ENCODE assay signal across 8 cellular contexts in genomic region chr5:80686757-80687156, GRCh38. TPM values are rescaled to one million over a fixed set of nuclear protein-coding genes. Genes with fewer than 3 reads are reported as not detected.
DNase-seq lines count a peak whose midpoint lies in the region; ATAC-seq and TF ChIP-seq lines count a peak whose summit lies in the region.

No MANE protein-coding gene starts in this region.

- H3K4me3 Mint-ChIP-seq in type B pancreatic cell = no peak overlapping the region

- peak; percentile 37 for TF ChIP-seq CTCF in cardiac muscle cell (IDR thresholded peaks at IDR 0.05; ENCODE audit: low read depth, low read length)
- TF ChIP-seq CTCF in foreskin fibroblast (IDR thresholded peaks at IDR 0.05; ENCODE audit: low read depth, low read length) = peak; percentile 4
- TF ChIP-seq CTCF in type B pancreatic cell (conservative IDR thresholded peaks at IDR 0.05) = peak; percentile 76

- no peaks in the 10 kb centered on the region for H3K9me3 Mint-ChIP-seq in type B pancreatic cell

- POLR2A ChIA-PET in HEK293T (lab: Yijun Ruan, JAX) = no interaction called here

- H3K36me3 Mint-ChIP-seq in type B pancreatic cell = peaks cover 22% of the 10 kb centered on the region

- H3K27ac ChIP-seq in cardiac muscle cell = no peak overlapping the region

- H3K27me3 ChIP-seq in cardiac muscle cell = no peaks in the 10 kb centered on the region

- H3K27ac Mint-ChIP-seq in type B pancreatic cell = no peak overlapping the region

- peak in 1 of 2 donors; percentile 31 for DNase-seq in cardiac muscle cell (ENCODE audit: low read depth in 1 of 2, low spot score in 1 of 2)
- DNase-seq in cardiac septum (ENCODE audit: low spot score) = no peak
- peak; percentile 3 for DNase-seq in RPMI7951 (ENCODE audit: low read depth)
- DNase-seq in foreskin fibroblast = peak; percentile 6 to 47
- DNase-seq in type B pancreatic cell (ENCODE audit: extremely low spot score, unreplicated experiment) = no peak
- no peak for DNase-seq in HEK293T (ENCODE audit: extremely low spot score)
- DNase-seq in NCI-H128 (lab: John Stamatoyannopoulos, UW; ENCODE audit: unreplicated experiment) = no peak

- no peaks in the 10 kb centered on the region for H3K4me1 Mint-ChIP-seq in type B pancreatic cell (ENCODE audit: unreplicated experiment)

- H3K27me3 Mint-ChIP-seq in type B pancreatic cell = no peaks in the 10 kb centered on the region

- intact Hi-C loops in cardiac septum (cut with DNase I) = no loop called here

- no peak for ATAC-seq in GM21825 (IDR thresholded peaks at IDR 0.05; ENCODE audit: unreplicated experiment)

- CTCF ChIA-PET in HEK293T (lab: Yijun Ruan, JAX) = interaction anchor here (0.7 to 1.5 kb wide), 2 partner anchors 14 to 28 kb away, joined by 3 read pairs; no protein-coding TSS in a partner anchor

- H3K4me1 ChIP-seq in cardiac muscle cell (ENCODE audit: low read depth) = no peaks in the 10 kb centered on the region

- H3K36me3 ChIP-seq in cardiac muscle cell = no peaks in the 10 kb centered on the region

- H3K4me3 ChIP-seq in cardiac muscle cell (no peak overlapping the region), foreskin fibroblast (ENCODE audit: low read depth in 1 of 2, low read length in 2 of 2) (no peak overlapping the region)

- H3K9me3 ChIP-seq in cardiac muscle cell (ENCODE audit: low read depth) = no peaks in the 10 kb centered on the region

TF ChIP-seq in HEK293T, 16 proteins besides CTCF, POLR2A, EP300 and RAD21:
- TF ChIP-seq ARNT (IDR thresholded peaks at IDR 0.05) (no peak), L3MBTL2 (conservative IDR thresholded peaks at IDR 0.05) (no peak), SP1 (IDR thresholded peaks at IDR 0.05) (no peak), FOXK2 (IDR thresholded peaks at IDR 0.05) (no peak), PKNOX1 (IDR thresholded peaks at IDR 0.05) (no peak), CTBP1 (IDR thresholded peaks at IDR 0.05; ENCODE audit: borderline replicate concordance) (no peak), HDGF (IDR thresholded peaks at IDR 0.05; ENCODE audit: borderline replicate concordance) (no peak), LEF1 (IDR thresholded peaks at IDR 0.05; ENCODE audit: borderline replicate concordance) (no peak), TARDBP (IDR thresholded peaks at IDR 0.05) (no peak)

RNA-seq across cellular contexts. Expression of gene DHFR, which starts 32.0 kb away (rescaled TPM):
- total RNA-seq in cardiac muscle cell (41.7 and 53.9 TPM in 2 replicates), cardiac septum (9.2 TPM), type B pancreatic cell (ENCODE audit: low replicate concordance) (24.8 and 55.1 TPM in 2 replicates)
- 34.4 and 37.3 TPM in 2 replicates for polyA plus RNA-seq in cardiac muscle cell
- total RNA-seq in RPMI7951 (2014; rRNA removed; shearing (Covaris generic)) = 67.8 and 81.2 TPM in 2 replicates

RNA-seq across cellular contexts. Expression of gene MSH3, which starts 32.3 kb away (rescaled TPM):
- total RNA-seq in cardiac muscle cell (11.4 and 11.9 TPM in 2 replicates), cardiac septum (9.4 TPM), type B pancreatic cell (ENCODE audit: low replicate concordance) (10.4 and 13.9 TPM in 2 replicates)
- 8.7 and 11.3 TPM in 2 replicates for polyA plus RNA-seq in cardiac muscle cell
- total RNA-seq in RPMI7951 (2014; rRNA removed; shearing (Covaris generic)) = 6.6 and 10.1 TPM in 2 replicates

Comparison
In these comparisons a context has a peak if more than half of its experiments do, and no peak if none do; other contexts are left out.
1. DNase-seq: peak in RPMI7951 (single experiment) and foreskin fibroblast (2 of 2); none in cardiac septum (single experiment), type B pancreatic cell (single experiment), HEK293T (single experiment) and NCI-H128 (single experiment).
2. CTCF ChIP-seq: peak in every context shown above with its lines; median percentile 76 in type B pancreatic cell; 37 in cardiac muscle cell; 4 in foreskin fibroblast.